ENCODE assay signal across 1 cellular context in the genomic region with DNA sequence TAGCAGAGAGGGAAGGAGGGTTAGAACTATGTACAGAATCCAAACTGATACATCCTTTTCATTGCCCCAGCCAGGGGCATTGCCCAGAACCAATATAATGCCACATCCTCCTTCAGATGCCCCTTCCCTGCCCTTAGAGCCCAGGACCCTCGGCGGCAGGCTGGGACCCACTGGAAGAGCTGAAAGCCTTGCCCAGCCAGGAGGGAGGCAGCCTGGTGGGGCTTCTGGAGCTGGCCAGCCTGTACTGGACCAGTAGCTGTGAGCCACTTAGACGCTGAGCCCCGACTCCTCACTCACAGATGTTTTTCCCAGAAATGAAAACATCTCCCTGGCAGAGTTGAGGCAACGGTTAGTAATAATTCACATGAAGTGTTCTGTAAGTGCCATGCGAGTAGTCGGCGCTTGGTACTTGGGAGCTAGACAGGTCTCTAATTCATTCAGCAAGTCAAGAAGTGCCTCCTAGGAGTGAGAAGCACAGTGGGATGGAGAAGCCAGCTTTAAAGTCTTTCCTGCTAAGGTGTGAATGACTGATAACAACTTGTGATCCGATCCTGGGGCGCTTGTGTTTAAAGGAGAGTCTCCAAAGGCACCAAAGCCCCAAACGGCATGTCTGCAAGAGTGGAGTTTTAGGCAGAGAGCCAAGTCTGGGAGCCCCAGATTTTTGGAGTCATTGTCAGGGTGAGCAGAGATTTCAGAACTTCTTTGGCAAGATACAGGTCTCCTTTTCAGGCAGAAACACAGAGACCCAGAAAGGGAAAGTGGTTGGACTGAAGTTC.
TF ChIP-seq lines count a peak whose summit lies in the region.

No MANE protein-coding gene starts in this region.

TF ChIP-seq in IMR-90, 13 proteins besides CTCF, POLR2A, EP300 and RAD21:
- TF ChIP-seq RFX5 (IDR thresholded peaks at IDR 0.05; ENCODE audit: low read depth, low read length) (no peak), SMC3 (IDR thresholded peaks at IDR 0.05; ENCODE audit: low read depth, low read length) (no peak), FOS (IDR thresholded peaks at IDR 0.05; ENCODE audit: low read depth, low read length) (no peak), CEBPB (IDR thresholded peaks at IDR 0.05; ENCODE audit: low read depth, low read length) (no peak), NFE2L2 (IDR thresholded peaks at IDR 0.05; ENCODE audit: low read depth, low read length) (no peak), BHLHE40 (IDR thresholded peaks at IDR 0.05; ENCODE audit: low read depth, low read length) (no peak), MAZ (IDR thresholded peaks at IDR 0.05; ENCODE audit: borderline replicate concordance, low read depth, low read length) (no peak), MXI1 (IDR thresholded peaks at IDR 0.05; ENCODE audit: borderline replicate concordance, low read depth, low read length) (no peak), CHD1 (IDR thresholded peaks at IDR 0.05; ENCODE audit: low read depth, low read length) (no peak), RCOR1 (IDR thresholded peaks at IDR 0.05; ENCODE audit: insufficient replicate concordance, low read length) (no peak), MAFK (IDR thresholded peaks at IDR 0.05; ENCODE audit: low read depth, low read length) (no peak)
- TF ChIP-seq, protein P1, sequence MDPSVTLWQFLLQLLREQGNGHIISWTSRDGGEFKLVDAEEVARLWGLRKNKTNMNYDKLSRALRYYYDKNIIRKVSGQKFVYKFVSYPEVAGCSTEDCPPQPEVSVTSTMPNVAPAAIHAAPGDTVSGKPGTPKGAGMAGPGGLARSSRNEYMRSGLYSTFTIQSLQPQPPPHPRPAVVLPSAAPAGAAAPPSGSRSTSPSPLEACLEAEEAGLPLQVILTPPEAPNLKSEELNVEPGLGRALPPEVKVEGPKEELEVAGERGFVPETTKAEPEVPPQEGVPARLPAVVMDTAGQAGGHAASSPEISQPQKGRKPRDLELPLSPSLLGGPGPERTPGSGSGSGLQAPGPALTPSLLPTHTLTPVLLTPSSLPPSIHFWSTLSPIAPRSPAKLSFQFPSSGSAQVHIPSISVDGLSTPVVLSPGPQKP (IDR thresholded peaks at IDR 0.05; ENCODE audit: borderline replicate concordance, low read depth, low read length) = no peak
- TF ChIP-seq, protein P2, sequence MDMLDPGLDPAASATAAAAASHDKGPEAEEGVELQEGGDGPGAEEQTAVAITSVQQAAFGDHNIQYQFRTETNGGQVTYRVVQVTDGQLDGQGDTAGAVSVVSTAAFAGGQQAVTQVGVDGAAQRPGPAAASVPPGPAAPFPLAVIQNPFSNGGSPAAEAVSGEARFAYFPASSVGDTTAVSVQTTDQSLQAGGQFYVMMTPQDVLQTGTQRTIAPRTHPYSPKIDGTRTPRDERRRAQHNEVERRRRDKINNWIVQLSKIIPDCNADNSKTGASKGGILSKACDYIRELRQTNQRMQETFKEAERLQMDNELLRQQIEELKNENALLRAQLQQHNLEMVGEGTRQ (IDR thresholded peaks at IDR 0.05; ENCODE audit: low read depth, low read length) = no peak
